8 cellular contexts compared by ENCODE assay signal in genomic region chr2:223101340-223102039, GRCh38. TPM values are rescaled to one million over a fixed set of nuclear protein-coding genes. Genes with fewer than 3 reads are reported as not detected.
DNase-seq lines count a peak whose midpoint lies in the region; ATAC-seq and TF ChIP-seq lines count a peak whose summit lies in the region.

No MANE protein-coding gene starts in this region.

- H3K27ac Mint-ChIP-seq in endothelial cell (ENCODE audit: unreplicated experiment) (no peak overlapping the region), neural crest cell (ENCODE audit: unreplicated experiment) (peak overlapping the region; percentile 15)
- H3K27ac Mint-ChIP-seq in activated naive CD4-positive, alpha-beta T cell treated with anti-CD3 and anti-CD28 coated beads, Interleukin-2, amount 10 ng/mL, durations not matched to agents 7 days and 5 days = no peak overlapping the region

- no peaks in the 10 kb centered on the region for H3K27me3 ChIP-seq in AG04450 (ENCODE audit: control insufficient read depth, insufficient read depth, low read length)

- H3K9me3 ChIP-seq in AG04450 (ENCODE audit: control insufficient read depth, insufficient read depth, low read length) = no peaks in the 10 kb centered on the region

- no peaks in the 10 kb centered on the region for H3K27me3 Mint-ChIP-seq in endothelial cell (ENCODE audit: unreplicated experiment)
- H3K27me3 Mint-ChIP-seq in neural crest cell (ENCODE audit: low read depth) = no peaks in the 10 kb centered on the region
- no peaks in the 10 kb centered on the region for H3K27me3 Mint-ChIP-seq in activated naive CD4-positive, alpha-beta T cell treated with anti-CD3 and anti-CD28 coated beads, Interleukin-2, amount 10 ng/mL, durations not matched to agents 7 days and 5 days

- TF ChIP-seq CTCF in AG04450 (IDR thresholded peaks at IDR 0.05; ENCODE audit: low read depth, low read length) (peak; percentile 66), endothelial cell (IDR thresholded peaks at IDR 0.05; ENCODE audit: unreplicated experiment) (peak; percentile 45), neural crest cell (conservative IDR thresholded peaks at IDR 0.05) (peak; percentile 62)

- H3K27ac ChIP-seq in AG04450 (ENCODE audit: low read depth, low read length) = no peak overlapping the region

- no peaks in the 10 kb centered on the region for H3K9me3 Mint-ChIP-seq in endothelial cell (ENCODE audit: unreplicated experiment)
- no peaks in the 10 kb centered on the region for H3K9me3 Mint-ChIP-seq in neural crest cell
- H3K9me3 Mint-ChIP-seq in activated naive CD4-positive, alpha-beta T cell treated with anti-CD3 and anti-CD28 coated beads, Interleukin-2, amount 10 ng/mL, durations not matched to agents 7 days and 5 days = no peaks in the 10 kb centered on the region

- H3K36me3 Mint-ChIP-seq in endothelial cell (ENCODE audit: low read depth, unreplicated experiment) (no peaks in the 10 kb centered on the region), neural crest cell (ENCODE audit: low read depth) (no peaks in the 10 kb centered on the region)
- no peaks in the 10 kb centered on the region for H3K36me3 Mint-ChIP-seq in activated naive CD4-positive, alpha-beta T cell treated with anti-CD3 and anti-CD28 coated beads, Interleukin-2, amount 10 ng/mL, durations not matched to agents 7 days and 5 days

- no peak for DNase-seq in AG04450 (ENCODE audit: low read depth, low spot score)
- DNase-seq in NCI-H460 (ENCODE audit: extremely low read depth, low read depth) = peak; percentile 72
- DNase-seq in endothelial cell (ENCODE audit: low spot score) = peak; percentile 13
- no peak for DNase-seq in neural crest cell (ENCODE audit: low read depth, low spot score)
- no peak for DNase-seq in activated naive CD4-positive, alpha-beta T cell treated with Interleukin-2 at 50 U/mL for 16 hours
- no peak for DNase-seq in activated naive CD4-positive, alpha-beta T cell treated with anti-CD3 and anti-CD28 coated beads, Interleukin-2, amount 10 ng/mL, durations not matched to agents 7 days and 5 days

- CTCF ChIA-PET in AG04450 (lab: Charles Lee) = interaction anchor here (0.6 to 7.1 kb wide), 14 partner anchors 11 to 412 kb away, joined by 3 to 63 read pairs (median 4); no protein-coding TSS in a partner anchor
- CTCF ChIA-PET in activated naive CD4-positive, alpha-beta T cell treated with anti-CD3 and anti-CD28 coated beads, Interleukin-2, amount 10 ng/mL, durations not matched to agents 7 days and 5 days (lab: Charles Lee) = interaction anchor here (1.5 kb wide), 1 partner anchor 130 kb away, joined by 5 read pairs; no protein-coding TSS in a partner anchor

- H3K4me1 Mint-ChIP-seq in endothelial cell (ENCODE audit: unreplicated experiment) (peaks cover 3% of the 10 kb centered on the region), neural crest cell (no peaks in the 10 kb centered on the region)
- H3K4me1 Mint-ChIP-seq in activated naive CD4-positive, alpha-beta T cell treated with anti-CD3 and anti-CD28 coated beads, Interleukin-2, amount 10 ng/mL, durations not matched to agents 7 days and 5 days = no peaks in the 10 kb centered on the region

- no peak overlapping the region for H3K4me3 ChIP-seq in AG04450 (ENCODE audit: low read depth, low read length)

- POLR2A ChIA-PET in AG04450 (lab: Yijun Ruan, JAX) = interaction anchor here (0.6 kb wide), 1 partner anchor 50 kb away, joined by 3 read pairs; no protein-coding TSS in a partner anchor

- H3K4me3 Mint-ChIP-seq in endothelial cell (ENCODE audit: unreplicated experiment) (no peak overlapping the region), neural crest cell (no peak overlapping the region)
- H3K4me3 Mint-ChIP-seq in activated naive CD4-positive, alpha-beta T cell treated with anti-CD3 and anti-CD28 coated beads, Interleukin-2, amount 10 ng/mL, durations not matched to agents 7 days and 5 days = no peak overlapping the region

- ATAC-seq in GM18499 (IDR thresholded peaks at IDR 0.05; ENCODE audit: insufficient read depth, unreplicated experiment) = peak; percentile 70
- peak; percentile 82 for ATAC-seq in HG02852 (IDR thresholded peaks at IDR 0.05; ENCODE audit: unreplicated experiment)

RNA-seq across cellular contexts. Expression of gene KCNE4, which starts 49.5 kb away (rescaled TPM):
- 10.6 and 12.5 TPM in 2 replicates for polyA plus RNA-seq in AG04450 (2011; rRNA removed)
- 10.1 and 11.0 TPM in 2 replicates for polyA minus RNA-seq in AG04450 (2011; rRNA and poly(A)+ RNA removed)
- 201 and 213 TPM in 2 replicates for total RNA-seq in NCI-H460 (2014; rRNA removed; shearing (Covaris generic))
- 119 and 144 TPM in 2 replicates for polyA plus RNA-seq in NCI-H460 (2014; cell fraction: nucleus; rRNA removed)
- total RNA-seq in endothelial cell (ENCODE audit: unreplicated experiment) (0.46 TPM), neural crest cell (0.09 TPM in 1 of 2 replicates, not detected in the other)

Comparison
In these comparisons a context has a peak if more than half of its experiments do, and no peak if none do; other contexts are left out.
1. DNase-seq: peak in NCI-H460 (single experiment) and endothelial cell (single experiment); none in AG04450 (single experiment), neural crest cell (single experiment), activated naive CD4-positive, alpha-beta T cell treated with Interleukin-2 at 50 U/mL for 16 hours (single experiment) and activated naive CD4-positive, alpha-beta T cell treated with anti-CD3 and anti-CD28 coated beads, Interleukin-2, amount 10 ng/mL, durations not matched to agents 7 days and 5 days (single experiment).
2. RNA of gene KCNE4, which starts 49.5 kb away (total RNA-seq): 201 to 213 TPM in NCI-H460; 0.46 TPM in endothelial cell (single experiment) and 0.09 TPM in neural crest cell; every median in the first group is over 100 times any median in the second.
3. Peak in every context shown above with its lines, with median percentiles within 50 percentile points of each other: CTCF ChIP-seq.